In genomic region chr10:101353692-101354583, GRCh38 we compare ENCODE assay signal across 1 cellular context.
TF ChIP-seq lines count a peak whose summit lies in the region.

TSS of gene BTRC (plus strand) at chr10:101354165. CDS start at chr10:101354181, 16 bp downstream.

TF ChIP-seq in K562, 482 proteins besides CTCF, POLR2A, EP300 and RAD21 (continued from another document and continues in another):
- TF ChIP-seq ZNF518B (CRISPR knock-in tag; IDR thresholded peaks at IDR 0.05) (no peak), STAT6 (CRISPR knock-in tag; IDR thresholded peaks at IDR 0.05) (no peak), ZNF695 (CRISPR knock-in tag; IDR thresholded peaks at IDR 0.05) (no peak), ZNF143 (CRISPR knock-in tag; IDR thresholded peaks at IDR 0.05) (peak; percentile 98), ARID4B (CRISPR knock-in tag; IDR thresholded peaks at IDR 0.05) (peak; percentile 48), ZFX (CRISPR knock-in tag; IDR thresholded peaks at IDR 0.05) (peak; percentile 87), CBFB (CRISPR knock-in tag; IDR thresholded peaks at IDR 0.05) (peak; percentile 98), U2AF2 (optimal IDR thresholded peaks at IDR 0.05; ENCODE audit: low read depth, low read length) (no peak), ZEB2 (IDR thresholded peaks at IDR 0.05) (no peak), SAFB2 (IDR thresholded peaks at IDR 0.05; ENCODE audit: borderline replicate concordance, low read depth, low read length, severe bottlenecking) (no peak), EGR1 (conservative IDR thresholded peaks at IDR 0.05) (peak; percentile 55; the same call in 1 of the 2 replicates), ZNF592 (IDR thresholded peaks at IDR 0.05) (peak; percentile 89), RNF2 (IDR thresholded peaks at IDR 0.05) (no peak), ZNF561 (CRISPR knock-in tag; conservative IDR thresholded peaks at IDR 0.05) (no peak), ZBTB40 (IDR thresholded peaks at IDR 0.05) (peak; percentile 45), ZBTB40 (CRISPR knock-in tag; IDR thresholded peaks at IDR 0.05) (no peak), YBX1 (IDR thresholded peaks at IDR 0.05) (no peak), GABPB1 (CRISPR knock-in tag; IDR thresholded peaks at IDR 0.05) (peak; percentile 64; the same call in 1 of the 2 replicates), L3MBTL2 (IDR thresholded peaks at IDR 0.05) (peak; percentile 49; the same call in 1 of the 2 replicates), NFIX (CRISPR knock-in tag; IDR thresholded peaks at IDR 0.05; ENCODE audit: low read depth) (no peak), STAT5B (CRISPR knock-in tag; IDR thresholded peaks at IDR 0.05) (no peak), KLF16 (IDR thresholded peaks at IDR 0.05) (no peak), ARID3B (CRISPR knock-in tag; IDR thresholded peaks at IDR 0.05; ENCODE audit: borderline replicate concordance) (no peak), ZNF197 (CRISPR knock-in tag; IDR thresholded peaks at IDR 0.05; ENCODE audit: low read depth) (peak; percentile 90; the same call in 1 of the 2 replicates), THAP7 (CRISPR knock-in tag; IDR thresholded peaks at IDR 0.05) (no peak), NR2C2 (CRISPR knock-in tag; IDR thresholded peaks at IDR 0.05) (no peak), NR2C2 (tag; IDR thresholded peaks at IDR 0.05) (peak; percentile 89), SIN3A (IDR thresholded peaks at IDR 0.05; ENCODE audit: borderline replicate concordance in 2 of 2, control insufficient read depth in 1 of 2, low read depth in 2 of 2, low read length in 2 of 2) (peak; percentile 65 to 80; a peak in 2 of 4 replicates), ZNF140 (CRISPR knock-in tag; IDR thresholded peaks at IDR 0.05) (no peak), ELF1 (tag; IDR thresholded peaks at IDR 0.05) (no peak; the same call in 1 of the 2 replicates)
